ENCODE assay signal across 21 cellular contexts in genomic region chr2:114259389-114259788, GRCh38.
"Had no signal": no experiment of that assay in that cellular context is flagged by ENCODE, and none has a peak within 500 bp of the region (broad histone marks: within the 10 kb centered on the region; RNA-seq: fewer than 3 reads in every experiment).

No MANE protein-coding gene starts in this region.

- DNase-seq: nephron progenitor cell; occipital lobe; ovary; posterior cingulate gyrus; psoas muscle; right cardiac atrium; right lobe of liver; sigmoid colon; small intestine; stimulated activated CD4-positive, alpha-beta T cell treated with anti-CD3 and anti-CD28 coated beads, Interleukin-15, amount 100 ng/mL, for 24 hours; stimulated activated CD4-positive, alpha-beta T cell treated with anti-CD3 and anti-CD28 coated beads, Interleukin-2, amount 100 ng/mL, for 24 hours; stimulated activated CD4-positive, alpha-beta T cell treated with anti-CD3 and anti-CD28 coated beads, Interleukin-2, amount 100 ng/mL, for 48 hours; stimulated activated CD4-positive, alpha-beta T cell treated with anti-CD3 and anti-CD28 coated beads, Interleukin-4, amount 100 ng/mL, for 24 hours; stimulated activated naive B cell treated with anti-CD40 and anti-IgM and Interleukin-4, amounts not matched to agents 10 μg/mL and 1 μg/mL and 100 μg/mL, for 72 hours; stimulated activated naive CD4-positive, alpha-beta T cell treated with Interleukin-2 at 50 U/mL for 16 hours; stomach; thyroid gland; trophoblast cell; upper lobe of left lung had no signal

- ATAC-seq: natural killer cell treated with Interleukin-12 subunit alpha and Interleukin-12 subunit beta and Interleukin-15 and Interleukin-18, amount 100 ng/mL, for 72 hours; psoas muscle; right cardiac atrium; right lobe of liver; stimulated activated effector memory CD8-positive, alpha-beta T cell treated with anti-CD3 and anti-CD28 coated beads, Interleukin-12 subunit alpha, Interleukin-12 subunit beta, amount 100 ng/mL, for 72 hours; stimulated activated naive B cell treated with anti-CD40 and anti-IgM and Interleukin-4, amounts not matched to agents 10 μg/mL and 1 μg/mL and 100 μg/mL, for 72 hours had no signal
